In the genomic region with DNA sequence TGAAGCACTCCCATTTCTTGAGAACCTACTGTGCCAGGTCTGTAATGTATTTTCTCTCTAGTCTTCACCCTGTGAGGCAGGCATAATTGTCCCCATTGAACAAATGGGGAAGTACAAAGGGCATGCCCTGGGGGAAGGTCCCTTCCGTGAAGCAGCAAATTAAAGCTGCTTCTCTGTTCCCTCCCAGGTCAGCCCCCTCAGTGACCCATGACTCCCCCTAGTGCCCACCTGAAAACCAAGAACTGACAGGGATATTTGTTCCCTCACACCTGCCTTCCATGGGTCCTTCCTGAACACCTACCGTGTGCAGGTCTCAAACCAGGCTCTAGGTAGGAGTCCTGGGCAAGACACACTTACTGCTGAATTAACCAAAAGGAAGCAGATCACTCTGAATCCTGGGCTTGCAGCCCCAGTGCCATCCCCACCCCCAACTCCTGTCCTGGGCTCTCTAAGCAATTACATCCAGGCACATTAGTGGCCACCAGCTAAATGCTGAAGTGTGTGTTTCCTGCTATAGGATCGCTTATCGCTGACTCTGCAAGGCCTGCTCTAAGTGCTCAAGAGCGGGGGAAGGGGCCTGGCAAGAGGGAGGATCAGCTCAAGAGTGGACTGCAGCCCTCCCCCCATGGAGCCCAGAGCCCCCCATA, we compare ENCODE assay signal across 1 cellular context.
A peak's percentile ranks its signal among the peaks of the same experiment; 100 is the strongest.
TF ChIP-seq lines count a peak whose summit lies in the region.

No MANE protein-coding gene starts in this region.

TF ChIP-seq in SK-N-SH, 30 proteins besides CTCF, POLR2A, EP300 and RAD21:
- TF ChIP-seq YY1 (IDR thresholded peaks at IDR 0.05; ENCODE audit: low read depth) (no peak), GATA2 (CRISPR knock-in tag; IDR thresholded peaks at IDR 0.05) (peak; percentile 72), CHD2 (IDR thresholded peaks at IDR 0.05; ENCODE audit: low read length, partially characterized antibody) (peak; percentile 72), FOXM1 (IDR thresholded peaks at IDR 0.05; ENCODE audit: low read depth) (no peak)
- TF ChIP-seq, protein P1, sequence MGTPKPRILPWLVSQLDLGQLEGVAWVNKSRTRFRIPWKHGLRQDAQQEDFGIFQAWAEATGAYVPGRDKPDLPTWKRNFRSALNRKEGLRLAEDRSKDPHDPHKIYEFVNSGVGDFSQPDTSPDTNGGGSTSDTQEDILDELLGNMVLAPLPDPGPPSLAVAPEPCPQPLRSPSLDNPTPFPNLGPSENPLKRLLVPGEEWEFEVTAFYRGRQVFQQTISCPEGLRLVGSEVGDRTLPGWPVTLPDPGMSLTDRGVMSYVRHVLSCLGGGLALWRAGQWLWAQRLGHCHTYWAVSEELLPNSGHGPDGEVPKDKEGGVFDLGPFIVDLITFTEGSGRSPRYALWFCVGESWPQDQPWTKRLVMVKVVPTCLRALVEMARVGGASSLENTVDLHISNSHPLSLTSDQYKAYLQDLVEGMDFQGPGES (IDR thresholded peaks at IDR 0.05; ENCODE audit: low read depth, low read length): no peak
TF ChIP-seq in SK-N-SH: peak in this region for 2.
